22 cellular contexts compared by ENCODE assay signal in genomic region chr11:17931595-17931994, GRCh38.
"Had no signal": no experiment of that assay in that cellular context is flagged by ENCODE, and none has a peak within 500 bp of the region (broad histone marks: within the 10 kb centered on the region; RNA-seq: fewer than 3 reads in every experiment).

No MANE protein-coding gene starts in this region.

- DNase-seq: activated B cell treated with CpG ODN at 0.5 μM for 24 hours; activated CD4-positive, alpha-beta T cell treated with anti-CD3 and anti-CD28 coated beads, Interleukin-2, amount 10 ng/mL, durations not matched to agents 24 days and 14 days; activated CD8-positive, alpha-beta memory T cell treated with anti-CD3 and anti-CD28 coated beads, Interleukin-2, amount 10 ng/mL, durations not matched to agents 7 days and 5 days; activated CD8-positive, alpha-beta T cell treated with anti-CD3 and anti-CD28 coated beads for 36 hours; activated gamma-delta T cell; activated T-cell treated with anti-CD3 and anti-CD28 coated beads for 4 hours; anterior cingulate cortex; heart left ventricle; lower lobe of right lung; naive B cell; retina; stimulated activated CD4-positive, alpha-beta T cell treated with anti-CD3 and anti-CD28 coated beads, Interleukin-4, amount 100 ng/mL, for 24 hours; stimulated activated naive CD4-positive, alpha-beta T cell treated with Interleukin-2 at 50 U/mL for 16 hours; T1000 had no signal

- H3K9me3 Mint-ChIP-seq: activated CD4-positive, alpha-beta T cell treated with anti-CD3 and anti-CD28 coated beads, Interleukin-2, amount 10 ng/mL, durations not matched to agents 24 days and 14 days; T-helper 1 cell treated with Interleukin-12 subunit alpha and Interleukin-12 subunit beta and Interleukin-4 antibody, amounts not matched to agents 30 μg/mL and 1 μg/mL, for 36 hours; type B pancreatic cell had no signal

- H3K36me3 ChIP-seq: heart left ventricle, lower lobe of right lung, thoracic aorta, vagina had no signal

- H3K27me3 ChIP-seq: gastroesophageal sphincter, heart left ventricle, vagina had no signal

- H3K27ac ChIP-seq: gastroesophageal sphincter, heart left ventricle, lower lobe of right lung, thoracic aorta, vagina had no signal

- H3K36me3 Mint-ChIP-seq: type B pancreatic cell had no signal

- H3K4me1 Mint-ChIP-seq: activated B cell treated with CpG ODN at 0.5 μM for 24 hours; activated CD4-positive, alpha-beta T cell treated with anti-CD3 and anti-CD28 coated beads, Interleukin-2, amount 10 ng/mL, durations not matched to agents 24 days and 14 days; activated CD8-positive, alpha-beta memory T cell treated with anti-CD3 and anti-CD28 coated beads, Interleukin-2, amount 10 ng/mL, durations not matched to agents 7 days and 5 days; naive B cell had no signal

- H3K27me3 Mint-ChIP-seq: activated B cell treated with CpG ODN at 0.5 μM for 24 hours; activated CD4-positive, alpha-beta T cell treated with anti-CD3 and anti-CD28 coated beads, Interleukin-2, amount 10 ng/mL, durations not matched to agents 24 days and 14 days; activated CD8-positive, alpha-beta memory T cell treated with anti-CD3 and anti-CD28 coated beads, Interleukin-2, amount 10 ng/mL, durations not matched to agents 7 days and 5 days; activated CD8-positive, alpha-beta T cell treated with anti-CD3 and anti-CD28 coated beads for 36 hours; activated naive CD4-positive, alpha-beta T cell treated with anti-CD3 and anti-CD28 coated beads, Interleukin-2, amount 50 U/mL, for 24 hours; brain; naive B cell; progenitor cell of endocrine pancreas; type B pancreatic cell had no signal

- H3K4me3 ChIP-seq: gastroesophageal sphincter, heart left ventricle, lower lobe of right lung, thoracic aorta, vagina had no signal

- H3K27ac Mint-ChIP-seq: activated B cell treated with CpG ODN at 0.5 μM for 24 hours; activated CD4-positive, alpha-beta T cell treated with anti-CD3 and anti-CD28 coated beads, Interleukin-2, amount 10 ng/mL, durations not matched to agents 24 days and 14 days; activated CD8-positive, alpha-beta memory T cell treated with anti-CD3 and anti-CD28 coated beads, Interleukin-2, amount 10 ng/mL, durations not matched to agents 7 days and 5 days; activated CD8-positive, alpha-beta T cell treated with anti-CD3 and anti-CD28 coated beads for 36 hours; activated naive CD4-positive, alpha-beta T cell treated with anti-CD3 and anti-CD28 coated beads, Interleukin-2, amount 50 U/mL, for 24 hours; naive B cell; progenitor cell of endocrine pancreas; T-helper 1 cell treated with Interleukin-12 subunit alpha and Interleukin-12 subunit beta and Interleukin-4 antibody, amounts not matched to agents 30 μg/mL and 1 μg/mL, for 36 hours; type B pancreatic cell had no signal

- H3K9me3 ChIP-seq: gastroesophageal sphincter, lower lobe of right lung, thoracic aorta, vagina had no signal

- H3K4me3 Mint-ChIP-seq: activated B cell treated with CpG ODN at 0.5 μM for 24 hours; activated CD4-positive, alpha-beta T cell treated with anti-CD3 and anti-CD28 coated beads, Interleukin-2, amount 10 ng/mL, durations not matched to agents 24 days and 14 days; activated CD8-positive, alpha-beta memory T cell treated with anti-CD3 and anti-CD28 coated beads, Interleukin-2, amount 10 ng/mL, durations not matched to agents 7 days and 5 days; activated CD8-positive, alpha-beta T cell treated with anti-CD3 and anti-CD28 coated beads for 36 hours; activated naive CD4-positive, alpha-beta T cell treated with anti-CD3 and anti-CD28 coated beads, Interleukin-2, amount 50 U/mL, for 24 hours; brain; naive B cell; T-helper 1 cell treated with Interleukin-12 subunit alpha and Interleukin-12 subunit beta and Interleukin-4 antibody, amounts not matched to agents 30 μg/mL and 1 μg/mL, for 36 hours; type B pancreatic cell had no signal
